ENCODE assay signal across 13 cellular contexts in the genomic region with DNA sequence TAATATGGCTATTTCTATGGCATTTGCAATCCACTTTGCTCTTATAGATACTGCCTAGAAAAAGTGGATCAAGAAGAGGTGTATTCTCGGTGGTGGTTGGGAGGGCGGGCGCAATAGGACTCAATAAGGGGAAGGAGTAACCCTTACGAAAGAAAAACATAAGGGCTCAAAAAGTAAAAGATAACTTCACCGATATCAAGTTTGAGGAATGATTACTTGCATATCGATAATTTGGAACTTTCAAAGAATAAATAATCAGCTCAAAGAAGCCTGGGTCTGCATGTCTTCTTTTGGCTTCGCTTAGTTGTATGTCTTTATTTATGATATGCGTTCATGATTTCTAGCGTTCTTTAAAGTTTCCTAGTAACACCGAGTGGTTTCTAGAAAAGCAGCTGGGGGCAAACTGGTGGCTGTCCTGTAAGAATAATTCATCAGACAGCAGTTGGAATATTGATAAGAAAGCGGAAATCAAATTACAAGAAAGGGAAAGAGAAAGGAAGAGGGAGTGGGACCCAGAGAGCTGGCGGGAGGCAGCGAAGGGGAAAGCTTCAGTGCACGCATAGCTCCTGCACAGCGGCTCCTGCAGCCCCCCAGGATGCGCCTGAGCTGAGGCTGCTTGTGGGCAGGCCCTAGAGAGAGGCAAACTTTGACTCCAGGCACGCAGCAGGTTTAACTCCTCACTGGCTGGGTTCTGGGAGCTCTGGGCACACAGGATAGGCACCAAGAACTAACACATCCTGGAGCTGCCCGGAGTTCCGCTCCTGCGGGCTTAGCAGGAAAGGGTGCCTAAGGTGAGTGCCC. TPM values are rescaled to one million over a fixed set of nuclear protein-coding genes. Genes with fewer than 3 reads are reported as not detected.
DNase-seq lines count a peak whose midpoint lies in the region; ATAC-seq and TF ChIP-seq lines count a peak whose summit lies in the region.
"Had no signal": no experiment of that assay in that cellular context is flagged by ENCODE, and none has a peak within 500 bp of the region (broad histone marks: within the 10 kb centered on the region; RNA-seq: fewer than 3 reads in every experiment).

No MANE protein-coding gene starts in this region.

- TF ChIP-seq CTCF in CD14-positive monocyte (IDR thresholded peaks at IDR 0.05) (no peak), HFFc6 (IDR thresholded peaks at IDR 0.05) (no peak), dorsolateral prefrontal cortex (IDR thresholded peaks at IDR 0.05 in 54 of 56, conservative IDR thresholded peaks at IDR 0.05 in 2 of 56; ENCODE audit: low read depth in 1 of 56, partially characterized antibody in 56 of 56) (no peak)

- H3K36me3 Mint-ChIP-seq in CD14-positive monocyte (peaks cover 2 to 5% of the 10 kb centered on the region in 2 donors), HFFc6 (ENCODE audit: low read depth) (no peaks in the 10 kb centered on the region)
- H3K36me3 Mint-ChIP-seq in naive thymus-derived CD8-positive, alpha-beta T cell = no peaks in the 10 kb centered on the region

- DNase-seq in CD14-positive monocyte (ENCODE audit: low spot score) (no peak), HFFc6 (no peak), dorsolateral prefrontal cortex (no peak), NOMO-1 treated with DMSO at 0.1 percent for 48 hours (lab: John Stamatoyannopoulos, UW; ENCODE audit: unreplicated experiment) (no peak), NCI-H82 (lab: John Stamatoyannopoulos, UW) (no peak)
- DNase-seq in naive thymus-derived CD8-positive, alpha-beta T cell = peak in 2 of 10 donors; percentile 22 to 25
- DNase-seq: activated CD4-positive, CD25-positive, alpha-beta regulatory T cell treated with anti-CD3 and anti-CD28 coated beads, Interleukin-2, amount 50 U/mL, for 72 hours; NCI-H1417 treated with DMSO at 0.1 percent for 48 hours; Peyer's patch; transverse colon had no signal

- peak overlapping the region in 6 of 59 donors; percentile 8 to 59 (median 24) for H3K27ac ChIP-seq in dorsolateral prefrontal cortex
- H3K27ac ChIP-seq: Peyer's patch, transverse colon had no signal

- H3K27ac Mint-ChIP-seq in CD14-positive monocyte (no peak overlapping the region), HFFc6 (no peak overlapping the region)
- peak overlapping the region in 2 of 10 donors; percentile 58 to 70 for H3K27ac Mint-ChIP-seq in naive thymus-derived CD8-positive, alpha-beta T cell

- ATAC-seq in naive thymus-derived CD8-positive, alpha-beta T cell = peak in 1 of 2 donors; percentile 21
- ATAC-seq in HG02798 (IDR thresholded peaks at IDR 0.05; ENCODE audit: poor library complexity, unreplicated experiment) (no peak), GM19463 (IDR thresholded peaks at IDR 0.05; ENCODE audit: unreplicated experiment) (no peak)
- ATAC-seq: mucosa of descending colon had no signal

- intact Hi-C loops in CD14-positive monocyte (cut with micrococcal nuclease) (no loop called here), dorsolateral prefrontal cortex (cut with DNase I) (no loop called here)

- POLR2A ChIA-PET in naive thymus-derived CD8-positive, alpha-beta T cell (lab: Charles Lee) = interaction anchor here (0.6 to 1.7 kb wide), 8 partner anchors 9 to 72 kb away, joined by 3 to 8 read pairs (median 3); a partner anchor contains a TSS

- H3K4me3 ChIP-seq in dorsolateral prefrontal cortex = peak overlapping the region in 40 of 59 donors; percentile 1 to 63 (median 30)
- H3K4me3 ChIP-seq: mucosa of descending colon had no signal

- peaks cover 41 to 62% (median 44%) of the 10 kb centered on the region in 3 donors for H3K27me3 Mint-ChIP-seq in CD14-positive monocyte (ENCODE audit: low read depth in 3 of 3)
- peaks cover 41% of the 10 kb centered on the region for H3K27me3 Mint-ChIP-seq in HFFc6 (ENCODE audit: insufficient read depth)
- peaks cover 7 to 26% (median 24%) of the 10 kb centered on the region in 5 donors for H3K27me3 Mint-ChIP-seq in naive thymus-derived CD8-positive, alpha-beta T cell

- H3K9me3 Mint-ChIP-seq in CD14-positive monocyte (peaks cover 0 to 16% (median 2%) of the 10 kb centered on the region in 7 donors), HFFc6 (no peaks in the 10 kb centered on the region)
- H3K9me3 Mint-ChIP-seq in naive thymus-derived CD8-positive, alpha-beta T cell = no peaks in the 10 kb centered on the region

- H3K4me1 Mint-ChIP-seq in CD14-positive monocyte (peaks cover 53% of the 10 kb centered on the region), HFFc6 (ENCODE audit: low read depth) (peaks cover 40% of the 10 kb centered on the region)
- peaks cover 27 to 57% (median 48%) of the 10 kb centered on the region in 4 donors for H3K4me1 Mint-ChIP-seq in naive thymus-derived CD8-positive, alpha-beta T cell

- peak overlapping the region; percentile 81 to 92 for H3K4me3 Mint-ChIP-seq in CD14-positive monocyte
- H3K4me3 Mint-ChIP-seq in HFFc6 = peak overlapping the region; percentile 18; the same call in 1 of the 2 replicates
- H3K4me3 Mint-ChIP-seq in naive thymus-derived CD8-positive, alpha-beta T cell = peak overlapping the region; percentile 75 to 92 (median 86)

- peaks cover 10 to 77% (median 57%) of the 10 kb centered on the region in 45 donors for H3K27me3 ChIP-seq in dorsolateral prefrontal cortex

RNA-seq across cellular contexts. Expression of a gene that starts 9.1 kb away (rescaled TPM):
- polyA plus RNA-seq in CD14-positive monocyte = 10 to 100 TPM; 42.4 to 64.5 TPM
- 10 to 100 TPM; 11.0 to 24.2 (median 19.8) TPM for total RNA-seq in HFFc6 (2021; fragmentation: NEBNext Ultra II Directional; extraction: Animal tissue kit (Norgen Biotek cat#: 25700))
- total RNA-seq in dorsolateral prefrontal cortex = 10 to 100 TPM in 47 of 120 experiments, 1 to 10 TPM in 73; 2.8 to 26.0 (median 9.3) TPM
- total RNA-seq in naive thymus-derived CD8-positive, alpha-beta T cell = 10 to 100 TPM; 87.7 to 87.9 TPM
- polyA plus RNA-seq in naive thymus-derived CD8-positive, alpha-beta T cell = 10 to 100 TPM; 54.9 to 64.5 (median 58.7) TPM

Comparison
In these comparisons a context has a peak if more than half of its experiments do, and no peak if none do; other contexts are left out.
1. H3K4me3 Mint-ChIP-seq: peak in every context shown above with its lines; median percentile 86 in CD14-positive monocyte; 86 in naive thymus-derived CD8-positive, alpha-beta T cell; 18 in HFFc6.